Comparison of ENCODE assay signal across 18 cellular contexts in genomic region chr6:169115632-169116031, GRCh38.
DNase-seq lines count a peak whose midpoint lies in the region; ATAC-seq and TF ChIP-seq lines count a peak whose summit lies in the region.
"Had no signal": no experiment of that assay in that cellular context is flagged by ENCODE, and none has a peak within 500 bp of the region (broad histone marks: within the 10 kb centered on the region; RNA-seq: fewer than 3 reads in every experiment).

No MANE protein-coding gene starts in this region.

- H3K4me3 ChIP-seq in OCI-LY3 (ENCODE audit: low read length): peak overlapping the region; percentile 36; the same call in 1 of the 2 replicates

- H3K27me3 Mint-ChIP-seq in chondrocyte (ENCODE audit: low read depth): no peaks in the 10 kb centered on the region
- H3K27me3 Mint-ChIP-seq: activated CD4-positive, alpha-beta T cell treated with anti-CD3 and anti-CD28 coated beads for 36 hours had no signal

- peaks cover 46% of the 10 kb centered on the region for H3K4me1 ChIP-seq in OCI-LY3 (ENCODE audit: low read length)

- no peak overlapping the region for H3K9ac ChIP-seq in OCI-LY3 (ENCODE audit: low read length)

- H3K79me2 ChIP-seq in OCI-LY3 (ENCODE audit: low read length): no peaks in the 10 kb centered on the region

- peak overlapping the region; percentile 54 for H3K4me2 ChIP-seq in OCI-LY3 (ENCODE audit: low read length)

- no peaks in the 10 kb centered on the region for H3K9me3 Mint-ChIP-seq in chondrocyte (ENCODE audit: low read depth)
- H3K9me3 Mint-ChIP-seq: activated naive CD8-positive, alpha-beta T cell treated with anti-CD3 and anti-CD28 coated beads, Interleukin-2, amount 10 ng/mL, durations not matched to agents 7 days and 5 days; central memory CD8-positive, alpha-beta T cell; T-helper 2 cell treated with Interferon-gamma antibody and Interleukin-4, amounts not matched to agents 5 μg/mL and 100 μg/mL, for 36 hours had no signal

- no peaks in the 10 kb centered on the region for H3K27me3 ChIP-seq in OCI-LY3 (ENCODE audit: low read depth, low read length)

- no peaks in the 10 kb centered on the region for H3K36me3 ChIP-seq in OCI-LY3 (replicated peaks; ENCODE audit: low read depth, low read length)

- no peaks in the 10 kb centered on the region for H3K9me3 ChIP-seq in OCI-LY3 (ENCODE audit: insufficient read depth, low read length)

- peak; percentile 52 for ATAC-seq in GM18867 (IDR thresholded peaks at IDR 0.05; ENCODE audit: unreplicated experiment)
- ATAC-seq in HG02884 (IDR thresholded peaks at IDR 0.05; ENCODE audit: unreplicated experiment): peak; percentile 33
- ATAC-seq in sciatic nerve: peak; percentile 65
- ATAC-seq: activated CD4-positive, alpha-beta T cell treated with anti-CD3 and anti-CD28 coated beads for 36 hours; stimulated activated naive CD8-positive, alpha-beta T cell treated with anti-CD3 and anti-CD28 coated beads, Interleukin-15, Interleukin-2, amounts not matched to agents 100 U/mL and 50 U/mL, for 24 hours had no signal

- no peak for DNase-seq in sciatic nerve (ENCODE audit: low spot score)
- DNase-seq in cortex of kidney (lab: John Stamatoyannopoulos, UW): no peak
- DNase-seq in chondrocyte (ENCODE audit: low spot score): no peak
- no peak for DNase-seq in posterior cingulate gyrus
- DNase-seq: activated CD4-positive, alpha-beta T cell treated with anti-CD3 and anti-CD28 coated beads for 36 hours; activated naive CD8-positive, alpha-beta T cell treated with anti-CD3 and anti-CD28 coated beads, Interleukin-2, amount 10 ng/mL, durations not matched to agents 7 days and 5 days; DMS79; islet precursor cell; NCI-H1048; NCI-H82; small intestine; stimulated activated naive CD8-positive, alpha-beta T cell treated with anti-CD3 and anti-CD28 coated beads, Interleukin-15, Interleukin-2, amounts not matched to agents 100 U/mL and 50 U/mL, for 24 hours had no signal

- no peak overlapping the region for H3K27ac ChIP-seq in OCI-LY3 (ENCODE audit: low read length)
- H3K27ac ChIP-seq: C4-2B had no signal

- no peak for TF ChIP-seq CTCF in OCI-LY3 (IDR thresholded peaks at IDR 0.05; ENCODE audit: low read depth, low read length)
- TF ChIP-seq CTCF in chondrocyte (IDR thresholded peaks at IDR 0.05): no peak

- intact Hi-C loops in sciatic nerve (cut with DNase I): no loop called here
- intact Hi-C loops in posterior cingulate gyrus (cut with DNase I): no loop called here

- no peak overlapping the region for H3K27ac Mint-ChIP-seq in chondrocyte (ENCODE audit: unreplicated experiment)
- H3K27ac Mint-ChIP-seq: activated CD4-positive, alpha-beta T cell treated with anti-CD3 and anti-CD28 coated beads for 36 hours; activated naive CD8-positive, alpha-beta T cell treated with anti-CD3 and anti-CD28 coated beads, Interleukin-2, amount 10 ng/mL, durations not matched to agents 7 days and 5 days; T-helper 2 cell treated with Interferon-gamma antibody and Interleukin-4, amounts not matched to agents 5 μg/mL and 100 μg/mL, for 36 hours had no signal

- no peaks in the 10 kb centered on the region for H3K36me3 Mint-ChIP-seq in chondrocyte (ENCODE audit: low read depth)
- H3K36me3 Mint-ChIP-seq: activated naive CD8-positive, alpha-beta T cell treated with anti-CD3 and anti-CD28 coated beads, Interleukin-2, amount 10 ng/mL, durations not matched to agents 7 days and 5 days had no signal

- no peak overlapping the region for H3K4me3 Mint-ChIP-seq in chondrocyte (ENCODE audit: unreplicated experiment)
- H3K4me3 Mint-ChIP-seq: activated CD4-positive, alpha-beta T cell treated with anti-CD3 and anti-CD28 coated beads for 36 hours; activated naive CD8-positive, alpha-beta T cell treated with anti-CD3 and anti-CD28 coated beads, Interleukin-2, amount 10 ng/mL, durations not matched to agents 7 days and 5 days; central memory CD8-positive, alpha-beta T cell; T-helper 2 cell treated with Interferon-gamma antibody and Interleukin-4, amounts not matched to agents 5 μg/mL and 100 μg/mL, for 36 hours had no signal

- H3K4me1 Mint-ChIP-seq in chondrocyte (ENCODE audit: low read depth): peaks cover 16% of the 10 kb centered on the region
- H3K4me1 Mint-ChIP-seq: activated CD4-positive, alpha-beta T cell treated with anti-CD3 and anti-CD28 coated beads for 36 hours; activated naive CD8-positive, alpha-beta T cell treated with anti-CD3 and anti-CD28 coated beads, Interleukin-2, amount 10 ng/mL, durations not matched to agents 7 days and 5 days; central memory CD8-positive, alpha-beta T cell had no signal

- no peaks in the 10 kb centered on the region for H4K20me1 ChIP-seq in OCI-LY3 (ENCODE audit: insufficient read depth, low read length)

- no peak overlapping the region for H2AFZ ChIP-seq in OCI-LY3 (ENCODE audit: low read depth, low read length)
